ENCODE assay signal across 1 cellular context in genomic region chr1:54540891-54541290, GRCh38.
TF ChIP-seq lines count a peak whose summit lies in the region.

No MANE protein-coding gene starts in this region.

TF ChIP-seq in WTC11, 78 proteins besides CTCF, POLR2A, EP300 and RAD21:
- no peak for TF ChIP-seq ZNF512 (CRISPR knock-in tag; IDR thresholded peaks at IDR 0.05; ENCODE audit: borderline replicate concordance)
- no peak for TF ChIP-seq NR2C2 (CRISPR knock-in tag; IDR thresholded peaks at IDR 0.05)
- TF ChIP-seq ZNF423 (CRISPR knock-in tag; IDR thresholded peaks at IDR 0.05): peak; percentile 92
- TF ChIP-seq FOXK1 (CRISPR knock-in tag; IDR thresholded peaks at IDR 0.05): no peak
- TF ChIP-seq USF2 (CRISPR knock-in tag; IDR thresholded peaks at IDR 0.05): no peak
- no peak for TF ChIP-seq USF1 (CRISPR knock-in tag; IDR thresholded peaks at IDR 0.05)
TF ChIP-seq in WTC11: peak in this region for 1.
